9 cellular contexts compared by ENCODE assay signal in the genomic region with DNA sequence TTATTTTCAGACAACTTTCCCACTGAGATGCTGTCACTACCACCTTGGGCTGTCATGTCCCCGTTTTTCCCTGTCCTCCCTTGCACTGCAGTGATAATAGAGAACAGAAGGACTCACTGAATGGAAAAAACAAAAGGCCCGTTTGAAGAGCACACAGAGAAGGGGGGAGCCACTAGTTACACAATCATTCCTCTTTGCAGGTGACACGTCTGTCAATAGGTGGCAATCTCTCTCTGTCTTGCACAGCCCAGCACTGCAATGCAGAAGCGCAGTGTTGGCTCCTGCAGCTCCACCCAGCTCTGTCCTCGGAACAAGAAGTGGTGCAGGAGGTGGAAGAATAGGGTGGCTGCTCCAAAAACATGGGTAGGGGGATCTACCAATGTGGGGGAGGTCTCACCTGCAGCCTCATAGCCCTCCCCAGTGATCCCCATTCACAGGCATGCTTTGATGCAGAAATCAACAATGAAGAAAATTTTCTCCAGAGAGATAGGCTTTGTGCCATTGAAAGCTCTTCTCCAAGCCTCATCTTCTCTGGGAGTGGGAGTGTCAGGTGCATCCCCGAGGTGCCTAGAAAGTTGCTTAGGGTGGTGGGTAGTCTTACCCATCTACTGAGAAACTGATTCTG. TPM values are rescaled to one million over a fixed set of nuclear protein-coding genes. Genes with fewer than 3 reads are reported as not detected.
DNase-seq lines count a peak whose midpoint lies in the region; TF ChIP-seq lines count a peak whose summit lies in the region.
"Had no signal": no experiment of that assay in that cellular context is flagged by ENCODE, and none has a peak within 500 bp of the region (broad histone marks: within the 10 kb centered on the region; RNA-seq: fewer than 3 reads in every experiment).

No MANE protein-coding gene starts in this region.

- no peaks in the 10 kb centered on the region for H3K36me3 ChIP-seq in Loucy (ENCODE audit: insufficient read depth, low read length)
- H3K36me3 ChIP-seq in duodenal mucosa (ENCODE audit: control insufficient read depth in 1 of 2, insufficient read depth in 2 of 2, low read length in 2 of 2) = no peaks in the 10 kb centered on the region
- H3K36me3 ChIP-seq in mesenchymal stem cell (ENCODE audit: control insufficient read depth in 1 of 2, insufficient read depth in 2 of 2, low read depth in 1 of 2, low read length in 2 of 2) = peaks cover 16 to 63% of the 10 kb centered on the region in 2 experiments

- no peak overlapping the region for H4K8ac ChIP-seq in mesenchymal stem cell (ENCODE audit: low read length)

- H3K4ac ChIP-seq in mesenchymal stem cell (ENCODE audit: low read depth in 1 of 2, low read length in 2 of 2) = no peak overlapping the region

- no peaks in the 10 kb centered on the region for H3K27me3 ChIP-seq in Loucy (ENCODE audit: insufficient read depth, low read length, poor library complexity, severe bottlenecking)
- H3K27me3 ChIP-seq in duodenal mucosa (ENCODE audit: control insufficient read depth in 1 of 2, insufficient read depth in 2 of 2, low read length in 2 of 2) = no peaks in the 10 kb centered on the region
- no peaks in the 10 kb centered on the region for H3K27me3 ChIP-seq in mesenchymal stem cell (ENCODE audit: control insufficient read depth in 1 of 2, insufficient read depth in 1 of 2, low read length in 2 of 2)

- H3K9ac ChIP-seq in Loucy (ENCODE audit: low read depth, low read length, poor library complexity, severe bottlenecking) = peak overlapping the region; percentile 14
- H3K9ac ChIP-seq in duodenal mucosa (ENCODE audit: low read depth in 1 of 2, low read length in 2 of 2) = peak overlapping the region; percentile 24 to 36
- H3K9ac ChIP-seq in mesenchymal stem cell (ENCODE audit: low read length) = peak overlapping the region; percentile 76

- no peak overlapping the region for H2BK120ac ChIP-seq in mesenchymal stem cell (ENCODE audit: low read depth, low read length)

- H2BK5ac ChIP-seq in mesenchymal stem cell (ENCODE audit: low read depth, low read length, poor library complexity, severe bottlenecking) = no peak overlapping the region

- no peaks in the 10 kb centered on the region for H3K9me2 ChIP-seq in Loucy (replicated peaks; ENCODE audit: low read depth, low read length)

- H3K23ac ChIP-seq in mesenchymal stem cell (ENCODE audit: low read length in 2 of 2) = no peak overlapping the region

- no peak overlapping the region for H4K91ac ChIP-seq in mesenchymal stem cell (ENCODE audit: low read length)

- DNase-seq in SKM-1 (lab: John Stamatoyannopoulos, UW; ENCODE audit: unreplicated experiment) (peak; percentile 60), SKM-1 treated with dmso at 0.1 percent for 144 hours (lab: John Stamatoyannopoulos, UW; ENCODE audit: unreplicated experiment) (no peak), HCEC 1CT (peak; percentile 50), RPMI7951 (ENCODE audit: low read depth) (peak; percentile 54), mesenchymal stem cell (peak; percentile 51), AG20443 (ENCODE audit: low spot score) (no peak)

- H2BK12ac ChIP-seq in mesenchymal stem cell (ENCODE audit: low read length in 2 of 2) = no peak overlapping the region

- H3F3A ChIP-seq in Loucy (ENCODE audit: low read depth) = no peaks in the 10 kb centered on the region

- peaks cover 21% of the 10 kb centered on the region for H3K79me1 ChIP-seq in mesenchymal stem cell (replicated peaks; ENCODE audit: low read length, poor library complexity, severe bottlenecking)

- TF ChIP-seq CTCF in Loucy (conservative IDR thresholded peaks at IDR 0.05; ENCODE audit: low read length) = peak; percentile 87

- H3K4me2 ChIP-seq in Loucy (ENCODE audit: low read depth, low read length, poor library complexity, severe bottlenecking) (peak overlapping the region; percentile 44), mesenchymal stem cell (ENCODE audit: low read length, poor library complexity, severe bottlenecking) (no peak overlapping the region)

- H3K4me3 ChIP-seq in Loucy (ENCODE audit: low read length, poor library complexity, severe bottlenecking) (peak overlapping the region; percentile 30), duodenal mucosa (ENCODE audit: low read depth in 1 of 2, low read length in 2 of 2) (peak overlapping the region in 1 of 2 donors; percentile 21), mesenchymal stem cell (ENCODE audit: insufficient read depth in 1 of 2, low read depth in 1 of 2, low read length in 2 of 2) (no peak overlapping the region)

- no peak overlapping the region for H2AK5ac ChIP-seq in mesenchymal stem cell (ENCODE audit: low read length, severe bottlenecking)

- H2BK15ac ChIP-seq in mesenchymal stem cell (ENCODE audit: low read depth, poor library complexity, severe bottlenecking) = no peak overlapping the region

- H3K27ac ChIP-seq in duodenal mucosa (ENCODE audit: low read depth, low read length) (no peak overlapping the region), mesenchymal stem cell (ENCODE audit: low read length, poor library complexity, severe bottlenecking) (peak overlapping the region; percentile 6)

- H4K20me1 ChIP-seq in Loucy (ENCODE audit: insufficient read depth, low read length, poor library complexity, severe bottlenecking) = no peaks in the 10 kb centered on the region

- H3K79me2 ChIP-seq in Loucy (ENCODE audit: insufficient read depth, low read length) = no peaks in the 10 kb centered on the region

- H3K18ac ChIP-seq in mesenchymal stem cell (ENCODE audit: low read depth in 1 of 2, low read length in 2 of 2) = peak overlapping the region in 1 of 2 experiments; percentile 38

- H3K9me3 ChIP-seq in Loucy (ENCODE audit: insufficient read depth, low read depth, low read length) (no peaks in the 10 kb centered on the region), duodenal mucosa (ENCODE audit: control insufficient read depth in 1 of 2, low read length in 2 of 2) (no peaks in the 10 kb centered on the region), mesenchymal stem cell (ENCODE audit: control insufficient read depth, low read length) (no peaks in the 10 kb centered on the region)

- H3K14ac ChIP-seq in mesenchymal stem cell (ENCODE audit: low read length in 2 of 2) = no peak overlapping the region

- H3K4me1 ChIP-seq in Loucy (ENCODE audit: insufficient read depth, low read length, poor library complexity, severe bottlenecking) (peaks cover 12% of the 10 kb centered on the region), duodenal mucosa (ENCODE audit: control insufficient read depth in 1 of 2, insufficient read depth in 2 of 2, low read length in 2 of 2) (peaks cover 21 to 22% of the 10 kb centered on the region in 2 donors), mesenchymal stem cell (ENCODE audit: control insufficient read depth, insufficient read depth, low read depth, low read length) (peaks cover 17% of the 10 kb centered on the region)

- H2AFZ ChIP-seq in Loucy (ENCODE audit: low read length) (peak overlapping the region; percentile 79), mesenchymal stem cell (ENCODE audit: low read depth, low read length) (no peak overlapping the region)

- 38% methylated on average over 6 of the region's 6 CpGs for WGBS in mesenchymal stem cell

RNA-seq across cellular contexts. Expression of gene FSTL1, which starts 31.8 kb away (rescaled TPM):
- 328 and 354 TPM in 2 replicates for total RNA-seq in RPMI7951 (2014; rRNA removed; shearing (Covaris generic))
- 544 TPM for polyA plus RNA-seq in mesenchymal stem cell (2013, experiment 1 of 2)
- 562 TPM for polyA plus RNA-seq in mesenchymal stem cell (2013, experiment 2 of 2)
- polyA plus RNA-seq: CD4-positive, CD25-positive, alpha-beta regulatory T cell had no signal

Comparison
In these comparisons a context has a peak if more than half of its experiments do, and no peak if none do; other contexts are left out.
1. DNase-seq: peak in SKM-1 (single experiment), HCEC 1CT (single experiment), RPMI7951 (single experiment) and mesenchymal stem cell (single experiment); none in SKM-1 treated with dmso at 0.1 percent for 144 hours (single experiment) and AG20443 (single experiment).
2. H3K9ac ChIP-seq: peak in every context shown above with its lines; median percentile 76 in mesenchymal stem cell; 30 in duodenal mucosa; 14 in Loucy.